Comparison of ENCODE assay signal across 8 cellular contexts in the genomic region with DNA sequence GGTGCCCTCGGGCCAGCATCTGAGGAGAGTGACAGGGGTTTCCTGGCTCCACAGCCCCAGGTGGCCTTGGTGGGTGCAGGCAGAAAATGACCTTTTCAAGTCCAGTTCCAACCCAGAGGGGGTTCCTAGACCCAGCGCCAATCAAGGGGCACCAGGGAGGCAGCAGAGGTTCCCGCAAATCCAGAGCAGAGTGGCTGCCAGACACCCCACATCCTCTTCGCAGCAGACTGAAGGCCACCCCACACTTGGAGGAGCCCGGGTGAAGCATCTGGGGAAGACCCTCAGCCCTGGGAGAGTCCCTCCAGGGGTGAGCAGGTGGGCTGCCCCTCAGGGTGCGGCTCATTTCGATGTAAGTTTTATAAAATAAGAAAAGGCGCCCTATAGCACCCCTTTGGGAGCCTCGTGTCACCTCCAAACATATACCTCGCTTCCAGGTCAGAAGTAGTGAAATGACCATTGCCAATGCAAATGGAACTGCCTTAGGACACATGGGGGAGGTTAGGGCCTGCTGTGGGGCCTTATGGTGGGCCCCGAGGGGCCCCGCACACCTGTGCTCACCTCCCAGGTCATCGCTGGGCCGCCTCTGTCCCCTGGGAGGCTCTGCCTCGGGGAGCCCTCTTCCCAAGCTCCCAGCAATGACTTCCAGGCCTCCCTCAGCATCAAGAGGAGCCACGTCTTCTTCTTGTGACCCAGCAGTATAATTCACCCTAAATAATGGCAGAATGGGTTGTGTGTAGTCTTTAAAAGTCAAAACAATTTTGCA. TPM values are rescaled to one million over a fixed set of nuclear protein-coding genes. Genes with fewer than 3 reads are reported as not detected.
DNase-seq lines count a peak whose midpoint lies in the region; ATAC-seq and TF ChIP-seq lines count a peak whose summit lies in the region.

No MANE protein-coding gene starts in this region.

- TF ChIP-seq CTCF in testis (IDR thresholded peaks at IDR 0.05) = no peak

- H3K27ac ChIP-seq in iPS-20b (ENCODE audit: low read length) (peak overlapping the region; percentile 54), testis (peak overlapping the region in 1 of 2 donors; percentile 82)

- TF ChIP-seq POLR2A in testis (IDR thresholded peaks at IDR 0.05) = no peak

- H3K27me3 ChIP-seq in iPS-20b (ENCODE audit: insufficient read depth, low read length) (no peaks in the 10 kb centered on the region), testis (no peaks in the 10 kb centered on the region)

- no peaks in the 10 kb centered on the region for H3K9me3 Mint-ChIP-seq in activated CD4-positive, alpha-beta T cell treated with anti-CD3 and anti-CD28 coated beads, Interleukin-2, amount 10 ng/mL, durations not matched to agents 7 days and 5 days
- no peaks in the 10 kb centered on the region for H3K9me3 Mint-ChIP-seq in activated naive CD8-positive, alpha-beta T cell treated with anti-CD3 and anti-CD28 coated beads for 36 hours

- intact Hi-C loops in testis (cut with DNase I; ENCODE audit: low total_unique reads) = no loop called here

- peak overlapping the region; percentile 82 for H3K4me3 Mint-ChIP-seq in activated CD4-positive, alpha-beta T cell treated with anti-CD3 and anti-CD28 coated beads, Interleukin-2, amount 10 ng/mL, durations not matched to agents 7 days and 5 days
- peak overlapping the region; percentile 97 for H3K4me3 Mint-ChIP-seq in activated naive CD8-positive, alpha-beta T cell treated with anti-CD3 and anti-CD28 coated beads for 36 hours

- H3K9ac ChIP-seq in iPS-20b (ENCODE audit: low read depth, low read length) = peak overlapping the region; percentile 85; the same call in 1 of the 2 replicates

- no peak for DNase-seq in activated CD4-positive, alpha-beta T cell treated with anti-CD3 and anti-CD28 coated beads, Interleukin-2, amount 10 ng/mL, durations not matched to agents 7 days and 5 days
- no peak for DNase-seq in activated CD4-positive, alpha-beta T cell treated with anti-CD3 and anti-CD28 coated beads for 1 hour
- no peak for DNase-seq in activated naive CD8-positive, alpha-beta T cell treated with anti-CD3 and anti-CD28 coated beads for 36 hours
- DNase-seq in testis (no peak), AML-193 (lab: John Stamatoyannopoulos, UW) (no peak), left lobe of liver (ENCODE audit: low spot score) (no peak)

- 76% methylated on average over 14 to 16 of the region's 16 CpGs for WGBS in testis, 2 donors

- H3K9me3 ChIP-seq in iPS-20b (ENCODE audit: insufficient read depth, low read depth, low read length) = no peaks in the 10 kb centered on the region
- no peaks in the 10 kb centered on the region for H3K9me3 ChIP-seq in testis

- POLR2A ChIA-PET in activated CD4-positive, alpha-beta T cell treated with anti-CD3 and anti-CD28 coated beads, Interleukin-2, amount 10 ng/mL, durations not matched to agents 7 days and 5 days (lab: Charles Lee) = interaction anchor here (0.6 kb wide), 1 partner anchor 12 kb away, joined by 3 read pairs; no protein-coding TSS in a partner anchor

- H3K36me3 ChIP-seq in iPS-20b (ENCODE audit: insufficient read depth, low read depth, low read length) (no peaks in the 10 kb centered on the region), testis (ENCODE audit: low read depth, missing control alignments) (no peaks in the 10 kb centered on the region)

- peaks cover 12% of the 10 kb centered on the region for H3K36me3 Mint-ChIP-seq in activated CD4-positive, alpha-beta T cell treated with anti-CD3 and anti-CD28 coated beads, Interleukin-2, amount 10 ng/mL, durations not matched to agents 7 days and 5 days (ENCODE audit: low read depth)
- H3K36me3 Mint-ChIP-seq in activated naive CD8-positive, alpha-beta T cell treated with anti-CD3 and anti-CD28 coated beads for 36 hours = peaks cover 22% of the 10 kb centered on the region

- peaks cover 2% of the 10 kb centered on the region for H3K27me3 Mint-ChIP-seq in activated CD4-positive, alpha-beta T cell treated with anti-CD3 and anti-CD28 coated beads, Interleukin-2, amount 10 ng/mL, durations not matched to agents 7 days and 5 days
- no peaks in the 10 kb centered on the region for H3K27me3 Mint-ChIP-seq in activated naive CD8-positive, alpha-beta T cell treated with anti-CD3 and anti-CD28 coated beads for 36 hours

- H3K4me1 ChIP-seq in iPS-20b (ENCODE audit: insufficient read depth, low read length) (peaks cover 18% of the 10 kb centered on the region; the same call in 1 of the 2 replicates), testis (peaks cover 8% of the 10 kb centered on the region)

- peak overlapping the region; percentile 94 for H3K27ac Mint-ChIP-seq in activated CD4-positive, alpha-beta T cell treated with anti-CD3 and anti-CD28 coated beads, Interleukin-2, amount 10 ng/mL, durations not matched to agents 7 days and 5 days
- peak overlapping the region; percentile 99 for H3K27ac Mint-ChIP-seq in activated naive CD8-positive, alpha-beta T cell treated with anti-CD3 and anti-CD28 coated beads for 36 hours

- CTCF ChIA-PET in activated CD4-positive, alpha-beta T cell treated with anti-CD3 and anti-CD28 coated beads, Interleukin-2, amount 10 ng/mL, durations not matched to agents 7 days and 5 days (lab: Charles Lee) = interaction anchor here (1.1 to 3.6 kb wide), 2 partner anchors 146 to 179 kb away, joined by 3 to 22 read pairs; partner anchors contain the start of genes D2HGDH and ING5

- H3K4me1 Mint-ChIP-seq in activated CD4-positive, alpha-beta T cell treated with anti-CD3 and anti-CD28 coated beads, Interleukin-2, amount 10 ng/mL, durations not matched to agents 7 days and 5 days = peaks cover 37% of the 10 kb centered on the region
- H3K4me1 Mint-ChIP-seq in activated naive CD8-positive, alpha-beta T cell treated with anti-CD3 and anti-CD28 coated beads for 36 hours = peaks cover 26% of the 10 kb centered on the region

- no peak for ATAC-seq in left lobe of liver
- no peak for ATAC-seq in GM19467 (IDR thresholded peaks at IDR 0.05; ENCODE audit: unreplicated experiment)

- H3K4me3 ChIP-seq in iPS-20b (ENCODE audit: low read length) = peak overlapping the region; percentile 76
- H3K4me3 ChIP-seq in testis = peak overlapping the region; percentile 44 to 73

RNA-seq across cellular contexts. Expression of gene RTP5, which starts 11.0 kb away (rescaled TPM):
- not detected for total RNA-seq in activated CD4-positive, alpha-beta T cell treated with anti-CD3 and anti-CD28 coated beads, Interleukin-2, amount 10 ng/mL, durations not matched to agents 7 days and 5 days
- total RNA-seq in activated naive CD8-positive, alpha-beta T cell treated with anti-CD3 and anti-CD28 coated beads for 36 hours = under 1 TPM in 1 of 2 experiments, not detected in 1; 0.20 TPM
- under 1 TPM; 0.47 to 0.93 TPM for total RNA-seq in testis
- 0.13 TPM for polyA plus RNA-seq in testis (ENCODE audit: insufficient read depth, low read depth, low replicate concordance)
- not detected for total RNA-seq in left lobe of liver

RNA-seq across cellular contexts. Expression of gene PDCD1, which starts 21.8 kb away (rescaled TPM):
- 1 to 10 TPM; 4.7 to 4.9 TPM for total RNA-seq in activated CD4-positive, alpha-beta T cell treated with anti-CD3 and anti-CD28 coated beads, Interleukin-2, amount 10 ng/mL, durations not matched to agents 7 days and 5 days
- total RNA-seq in activated naive CD8-positive, alpha-beta T cell treated with anti-CD3 and anti-CD28 coated beads for 36 hours = 10 to 100 TPM; 24.3 TPM
- total RNA-seq in testis (under 1 TPM; 0.37 to 0.39 TPM), left lobe of liver (0.18 TPM)
- polyA plus RNA-seq in testis (ENCODE audit: insufficient read depth, low read depth, low replicate concordance) = 0.47 TPM

Comparison
In these comparisons a context has a peak if more than half of its experiments do, and no peak if none do; other contexts are left out.
1. RNA of gene PDCD1, which starts 21.8 kb away (total RNA-seq): 24.3 TPM in activated naive CD8-positive, alpha-beta T cell treated with anti-CD3 and anti-CD28 coated beads for 36 hours; 4.7 to 4.9 TPM in activated CD4-positive, alpha-beta T cell treated with anti-CD3 and anti-CD28 coated beads, Interleukin-2, amount 10 ng/mL, durations not matched to agents 7 days and 5 days, 0.37 to 0.39 TPM in testis and 0.18 TPM in left lobe of liver (single experiment); every median in the first group is over 4 times any median in the second.